ENCODE assay signal across 12 cellular contexts in the genomic region with DNA sequence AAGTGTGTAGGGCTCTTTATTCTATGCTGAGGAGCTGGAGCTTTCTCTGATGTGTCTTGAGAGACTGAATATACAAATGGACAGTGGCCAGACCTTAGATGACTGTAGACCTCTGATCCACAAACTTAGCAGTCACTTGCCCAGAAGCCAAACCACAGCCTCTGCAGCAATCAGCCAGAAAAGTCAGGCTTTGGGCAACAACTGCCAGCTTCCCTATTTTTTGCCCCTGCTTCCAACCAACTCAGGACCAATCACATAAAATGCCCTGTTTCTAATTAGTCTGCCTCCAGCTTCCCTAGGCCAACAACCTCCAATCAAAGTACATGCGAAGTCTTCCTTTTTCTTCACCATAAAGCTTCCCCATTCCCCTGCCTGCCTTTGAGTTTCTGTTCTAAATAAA. TPM values are rescaled to one million over a fixed set of nuclear protein-coding genes. Genes with fewer than 3 reads are reported as not detected.
DNase-seq lines count a peak whose midpoint lies in the region; ATAC-seq and TF ChIP-seq lines count a peak whose summit lies in the region.
"Had no signal": no experiment of that assay in that cellular context is flagged by ENCODE, and none has a peak within 500 bp of the region (broad histone marks: within the 10 kb centered on the region; RNA-seq: fewer than 3 reads in every experiment).

No MANE protein-coding gene starts in this region.

- peaks cover 9% of the 10 kb centered on the region in 2 experiments for H3K4me1 ChIP-seq in neutrophil (ENCODE audit: control insufficient read depth in 1 of 2, insufficient read depth in 1 of 2, low read depth in 1 of 2, low read length in 1 of 2)

- H3K9me3 ChIP-seq in neutrophil, result no peaks in the 10 kb centered on the region

- DNase-seq in GF-D8 (lab: John Stamatoyannopoulos, UW), result peak; percentile 5
- DNase-seq in RPMI7951 (ENCODE audit: low read depth), result peak; percentile 61
- peak; percentile 42 for DNase-seq in fibroblast of the aortic adventitia (ENCODE audit: low read depth)
- DNase-seq in hippocampal formation (lab: John Stamatoyannopoulos, UW), result no peak
- no peak for DNase-seq in stimulated activated CD4-positive, alpha-beta T cell treated with anti-CD3 and anti-CD28 coated beads, Interleukin-12 subunit alpha, Interleukin-12 subunit beta, amount 100 ng/mL, for 4 hours
- DNase-seq: activated CD4-positive, alpha-beta T cell treated with anti-CD3 and anti-CD28 coated beads, Interleukin-2, amount 10 ng/mL, durations not matched to agents 7 days and 5 days; activated naive CD4-positive, alpha-beta T cell treated with anti-CD3 and anti-CD28 coated beads, Interleukin-2, amount 50 U/mL, for 16 hours; GOT3; NCI-H2227 treated with DMSO at 0.1 percent for 48 hours had no signal

- ATAC-seq in GM21825 (IDR thresholded peaks at IDR 0.05; ENCODE audit: unreplicated experiment), result no peak
- no peak for ATAC-seq in HG03135 (IDR thresholded peaks at IDR 0.05; ENCODE audit: unreplicated experiment)

- H3K4me3 ChIP-seq in fibroblast of the aortic adventitia (ENCODE audit: low read depth, low read length), result no peak overlapping the region
- H3K4me3 ChIP-seq in neutrophil (ENCODE audit: low read depth in 1 of 2, low read length in 1 of 2), result no peak overlapping the region

- no peaks in the 10 kb centered on the region for H3K36me3 ChIP-seq in neutrophil

- H3K27ac ChIP-seq in neutrophil, result peak overlapping the region; percentile 53

- no peak for TF ChIP-seq CTCF in fibroblast of the aortic adventitia (IDR thresholded peaks at IDR 0.05; ENCODE audit: insufficient read depth, low read length)
- TF ChIP-seq CTCF in neutrophil (IDR thresholded peaks at IDR 0.05), result no peak

- peaks cover 11% of the 10 kb centered on the region for H3K27me3 ChIP-seq in neutrophil

RNA-seq across cellular contexts. Expression of gene CACUL1, which starts 37.7 kb away (rescaled TPM):
- 12.7 and 13.5 TPM in 2 replicates for total RNA-seq in RPMI7951 (2014; rRNA removed; shearing (Covaris generic))
- 17.8 and 29.6 TPM in 2 replicates for total RNA-seq in fibroblast of the aortic adventitia (ENCODE audit: low replicate concordance)

Comparison
In these comparisons a context has a peak if more than half of its experiments do, and no peak if none do; other contexts are left out.
1. DNase-seq: peak in GF-D8 (single experiment), RPMI7951 (single experiment) and fibroblast of the aortic adventitia (single experiment); none in hippocampal formation (0 of 2) and stimulated activated CD4-positive, alpha-beta T cell treated with anti-CD3 and anti-CD28 coated beads, Interleukin-12 subunit alpha, Interleukin-12 subunit beta, amount 100 ng/mL, for 4 hours (single experiment).